ENCODE assay signal across 16 cellular contexts in genomic region chr6:3795836-3796395, GRCh38. TPM values are rescaled to one million over a fixed set of nuclear protein-coding genes. Genes with fewer than 3 reads are reported as not detected.
A peak's percentile ranks its signal among the peaks of the same experiment; 100 is the strongest.
DNase-seq lines count a peak whose midpoint lies in the region; ATAC-seq and TF ChIP-seq lines count a peak whose summit lies in the region.
"Had no signal": no experiment of that assay in that cellular context is flagged by ENCODE, and none has a peak within 500 bp of the region (broad histone marks: within the 10 kb centered on the region; RNA-seq: fewer than 3 reads in every experiment).

No MANE protein-coding gene starts in this region.

- H3K4me3 Mint-ChIP-seq in neural crest cell = peak overlapping the region; percentile 13
- H3K4me3 Mint-ChIP-seq: CD8-positive, alpha-beta memory T cell; T-cell had no signal

- H3K9me3 Mint-ChIP-seq in neural crest cell = no peaks in the 10 kb centered on the region
- H3K9me3 Mint-ChIP-seq: CD8-positive, alpha-beta memory T cell; T-cell had no signal

- H3K4me3 ChIP-seq in left ventricle myocardium inferior (no peak overlapping the region), right atrium auricular region (no peak overlapping the region), upper lobe of right lung (no peak overlapping the region), transverse colon (no peak overlapping the region)
- H3K4me3 ChIP-seq: left lung, Peyer's patch, skin epidermis had no signal

- H3K9me3 ChIP-seq in left ventricle myocardium inferior (replicated peaks) = no peaks in the 10 kb centered on the region
- no peaks in the 10 kb centered on the region for H3K9me3 ChIP-seq in right atrium auricular region
- no peaks in the 10 kb centered on the region for H3K9me3 ChIP-seq in upper lobe of right lung
- no peaks in the 10 kb centered on the region for H3K9me3 ChIP-seq in transverse colon
- H3K9me3 ChIP-seq: left lung, Peyer's patch had no signal

- DNase-seq in left ventricle myocardium inferior = no peak
- DNase-seq in right atrium auricular region (ENCODE audit: low spot score) = no peak
- DNase-seq in foreskin melanocyte = peak; percentile 77
- DNase-seq in neural crest cell (ENCODE audit: low read depth, low spot score) = no peak
- DNase-seq in upper lobe of right lung = no peak
- DNase-seq in RKO (ENCODE audit: low spot score) = no peak
- DNase-seq in transverse colon = no peak
- DNase-seq: activated effector memory CD4-positive, alpha-beta T cell treated with Interleukin-2 at 50 U/mL for 16 hours; amniotic stem cell; CD8-positive, alpha-beta memory T cell; left lung; NCI-H524; T-cell had no signal

- intact Hi-C loops in left ventricle myocardium inferior (cut with micrococcal nuclease) = no loop called here
- intact Hi-C loops in upper lobe of right lung (cut with DNase I) = no loop called here
- intact Hi-C loops in transverse colon (cut with DNase I; ENCODE audit: low total_unique reads) = no loop called here

- H3K4me1 ChIP-seq in left ventricle myocardium inferior (peaks cover 50% of the 10 kb centered on the region), right atrium auricular region (peaks cover 0 to 47% of the 10 kb centered on the region in 2 donors), upper lobe of right lung (peaks cover 35% of the 10 kb centered on the region), transverse colon (no peaks in the 10 kb centered on the region)
- H3K4me1 ChIP-seq: Peyer's patch had no signal

- TF ChIP-seq EP300 in transverse colon (IDR thresholded peaks at IDR 0.05; ENCODE audit: low read depth) = no peak

- WGBS in transverse colon (ENCODE audit: low coverage in 1 of 2), 2 donors = 95 to 96% methylated on average over 3 to 8 of the region's 8 CpGs

- TF ChIP-seq POLR2A in transverse colon (IDR thresholded peaks at IDR 0.05) = no peak

- no peaks in the 10 kb centered on the region for H3K27me3 Mint-ChIP-seq in neural crest cell (ENCODE audit: low read depth)

- no peak for ATAC-seq in upper lobe of right lung
- no peak for ATAC-seq in GM21381 (IDR thresholded peaks at IDR 0.05; ENCODE audit: unreplicated experiment)
- ATAC-seq: left lung, T-cell had no signal

- no peak for TF ChIP-seq CTCF in left ventricle myocardium inferior (IDR thresholded peaks at IDR 0.05; ENCODE audit: borderline replicate concordance)
- TF ChIP-seq CTCF in right atrium auricular region (IDR thresholded peaks at IDR 0.05) = no peak
- no peak for TF ChIP-seq CTCF in neural crest cell (conservative IDR thresholded peaks at IDR 0.05)
- no peak for TF ChIP-seq CTCF in upper lobe of right lung (IDR thresholded peaks at IDR 0.05)
- TF ChIP-seq CTCF in transverse colon (IDR thresholded peaks at IDR 0.05) = no peak

- H3K4me1 Mint-ChIP-seq in neural crest cell = peaks cover 40% of the 10 kb centered on the region
- H3K4me1 Mint-ChIP-seq: CD8-positive, alpha-beta memory T cell; T-cell had no signal

- H3K27ac ChIP-seq in left ventricle myocardium inferior (replicated peaks) (peak overlapping the region; percentile 73), right atrium auricular region (peak overlapping the region in 1 of 2 donors; percentile 8), upper lobe of right lung (peak overlapping the region; percentile 70), transverse colon (peak overlapping the region in 1 of 4 donors; percentile 5)
- H3K27ac ChIP-seq: Peyer's patch had no signal

- H3K27me3 ChIP-seq in left ventricle myocardium inferior (ENCODE audit: low read depth) (no peaks in the 10 kb centered on the region), right atrium auricular region (no peaks in the 10 kb centered on the region), upper lobe of right lung (no peaks in the 10 kb centered on the region), transverse colon (no peaks in the 10 kb centered on the region)
- H3K27me3 ChIP-seq: left lung, Peyer's patch had no signal

- no peaks in the 10 kb centered on the region for H3K36me3 Mint-ChIP-seq in neural crest cell (ENCODE audit: low read depth)
- H3K36me3 Mint-ChIP-seq: CD8-positive, alpha-beta memory T cell; T-cell had no signal

- H3K36me3 ChIP-seq in left ventricle myocardium inferior = no peaks in the 10 kb centered on the region
- H3K36me3 ChIP-seq in right atrium auricular region = no peaks in the 10 kb centered on the region
- no peaks in the 10 kb centered on the region for H3K36me3 ChIP-seq in upper lobe of right lung
- no peaks in the 10 kb centered on the region for H3K36me3 ChIP-seq in transverse colon
- H3K36me3 ChIP-seq: left lung, Peyer's patch had no signal

- in situ Hi-C loops in transverse colon (cut with MboI; ENCODE audit: low pct_ligation_motif_present in 1 of 4, low pct_unique_long_range_greater_than_20kb in 1 of 4, low sequenced_read_pairs in 3 of 4) = no loop called here

- H3K27ac Mint-ChIP-seq in neural crest cell (ENCODE audit: unreplicated experiment) = peak overlapping the region; percentile 93
- H3K27ac Mint-ChIP-seq: CD8-positive, alpha-beta memory T cell; T-cell had no signal

RNA-seq across cellular contexts. Expression of gene PXDC1, which starts 44.4 kb away (rescaled TPM):
- 25.2 TPM for total RNA-seq in left ventricle myocardium inferior
- 10 to 100 TPM; 43.5 to 77.2 TPM for total RNA-seq in right atrium auricular region
- 4.8 and 5.4 TPM in 2 replicates for total RNA-seq in neural crest cell
- total RNA-seq in upper lobe of right lung = 70.8 TPM
- 10 to 100 TPM; 14.6 to 85.4 (median 44.3) TPM for total RNA-seq in transverse colon

RNA-seq across cellular contexts. Expression of gene FAM50B, which starts 53.3 kb away (rescaled TPM):
- total RNA-seq in left ventricle myocardium inferior (23.2 TPM), right atrium auricular region (10 to 100 TPM; 10.0 to 19.6 TPM), neural crest cell (2.5 and 2.9 TPM in 2 replicates), upper lobe of right lung (13.1 TPM), transverse colon (1 to 10 TPM in 3 of 4 donors, not detected in 1; 3.4 to 6.4 (median 5.2) TPM)
